In genomic region chr11:111416231-111416960, GRCh38 we compare ENCODE assay signal across 13 cellular contexts. TPM values are rescaled to one million over a fixed set of nuclear protein-coding genes. Genes with fewer than 3 reads are reported as not detected.
A peak's percentile ranks its signal among the peaks of the same experiment; 100 is the strongest.
DNase-seq lines count a peak whose midpoint lies in the region; ATAC-seq, FAIRE-seq and TF ChIP-seq lines count a peak whose summit lies in the region.
"Had no signal": no experiment of that assay in that cellular context is flagged by ENCODE, and none has a peak within 500 bp of the region (broad histone marks: within the 10 kb centered on the region; RNA-seq: fewer than 3 reads in every experiment).

No MANE protein-coding gene starts in this region.

- BruUV-seq in HepG2 (replicated peaks; lab: Mats Ljungman, UMichigan), result no TSS peak
- BruUV-seq in GM12878 (replicated peaks; lab: Mats Ljungman, UMichigan), result TSS peak; percentile 85

- FAIRE-seq in HepG2 (lab: Jason Lieb, UNC) (no peak), GM12878 (lab: Jason Lieb, UNC) (no peak)
- FAIRE-seq: G401.6 had no signal

- H3K27me3 ChIP-seq in HepG2 (ENCODE audit: control insufficient read depth in 1 of 2, insufficient read depth in 2 of 2, low read length in 2 of 2) (no peaks in the 10 kb centered on the region), right lobe of liver (no peaks in the 10 kb centered on the region), GM12878 (replicated peaks in 1 of 2; ENCODE audit: control insufficient read depth in 2 of 2, insufficient read depth in 2 of 2, low read length in 1 of 2) (no peaks in the 10 kb centered on the region), transverse colon (no peaks in the 10 kb centered on the region)

- no peak for TF ChIP-seq POLR2A in HepG2 (IDR thresholded peaks at IDR 0.05; ENCODE audit: insufficient read depth in 1 of 2, low read depth in 2 of 2, low read length in 2 of 2)
- TF ChIP-seq POLR2A in right lobe of liver (IDR thresholded peaks at IDR 0.05), result no peak
- TF ChIP-seq POLR2A in GM12878 (IDR thresholded peaks at IDR 0.05; ENCODE audit: low read depth, low read length), result no peak; the same call in 1 of the 2 replicates
- TF ChIP-seq POLR2A in transverse colon (IDR thresholded peaks at IDR 0.05), result no peak

- peak overlapping the region; percentile 83 for H3K27ac ChIP-seq in HepG2 (ENCODE audit: extremely low read length, insufficient read depth, low read length)
- no peak overlapping the region for H3K27ac ChIP-seq in right lobe of liver
- H3K27ac ChIP-seq in GM12878 (ENCODE audit: control insufficient read depth, insufficient read depth), result peak overlapping the region; percentile 98
- H3K27ac ChIP-seq in transverse colon, result peak overlapping the region; percentile 59 to 78 (median 74)

- H3K4me2 ChIP-seq in HepG2 (ENCODE audit: low read depth, low read length) (no peak overlapping the region), GM12878 (ENCODE audit: control insufficient read depth, insufficient read depth) (peak overlapping the region; percentile 85)

- ATAC-seq in HepG2 (no peak), right lobe of liver (no peak), HG03175 (IDR thresholded peaks at IDR 0.05; ENCODE audit: unreplicated experiment) (peak; percentile 4), GM12878 (peak; percentile 7), GM19467 (IDR thresholded peaks at IDR 0.05; ENCODE audit: unreplicated experiment) (no peak)

- no peak overlapping the region for H2AFZ ChIP-seq in HepG2 (ENCODE audit: low read length)
- peak overlapping the region; percentile 61 for H2AFZ ChIP-seq in GM12878 (ENCODE audit: control insufficient read depth, low read depth, low read length)

- intact Hi-C loops in HepG2 (cut with micrococcal nuclease; ENCODE audit: unreplicated experiment), result no loop called here
- intact Hi-C loops in right lobe of liver (cut with DNase I), result no loop called here
- intact Hi-C loops in GM12878 (cut with micrococcal nuclease; ENCODE audit: unreplicated experiment), result loop anchor here (5.0 kb wide), 1 partner anchor 1069 kb away; no protein-coding TSS in a partner anchor
- intact Hi-C loops in transverse colon (cut with DNase I; ENCODE audit: low total_unique reads), result loop anchor here (5.0 kb wide), 2 partner anchors 119 to 1751 kb away; partner anchors contain the start of gene POU2AF3

- no peak for DNase-seq in HepG2 (ENCODE audit: low spot score)
- DNase-seq in right lobe of liver, result no peak
- DNase-seq in GM12878 (ENCODE audit: low read depth, low spot score), result no peak
- DNase-seq in transverse colon, result no peak
- DNase-seq in GF-D8 (lab: John Stamatoyannopoulos, UW), result no peak
- no peak for DNase-seq in NCI-H1048 (lab: John Stamatoyannopoulos, UW)
- DNase-seq: NCI-H1417, T1000 had no signal

- H3K9ac ChIP-seq in HepG2 (ENCODE audit: insufficient read depth, low read depth, low read length) (peak overlapping the region; percentile 59; the same call in 1 of the 2 replicates), GM12878 (ENCODE audit: control insufficient read depth, insufficient read depth, low read length) (peak overlapping the region; percentile 72)

- 98% methylated on average over 16 of the region's 16 CpGs for WGBS in HepG2 (ENCODE audit: low lambda C conversion rate)
- 82% methylated on average over 10 of the region's 16 CpGs for WGBS in right lobe of liver (ENCODE audit: insufficient coverage, low coverage, low lambda C conversion rate, missing lambda C conversion rate)
- under 1% methylated on average over 16 of the region's 16 CpGs for WGBS in GM12878 (ENCODE audit: insufficient coverage, insufficient replicate concordance, low lambda C conversion rate, missing lambda C conversion rate)
- whole genome bisulfite sequencing in transverse colon (ENCODE audit: low coverage in 1 of 2), 2 donors, result 74 to 83% methylated on average over 2 to 16 of the region's 16 CpGs

- TF ChIP-seq EP300 in HepG2 (IDR thresholded peaks at IDR 0.05; ENCODE audit: low read depth in 2 of 2, low read length in 2 of 2), result no peak
- no peak for TF ChIP-seq EP300 in HepG2 (CRISPR knock-in tag; IDR thresholded peaks at IDR 0.05; ENCODE audit: borderline replicate concordance)
- no peak for TF ChIP-seq EP300 in GM12878 (IDR thresholded peaks at IDR 0.05; ENCODE audit: borderline replicate concordance in 1 of 2, control insufficient read depth in 1 of 2, low read depth in 2 of 2, low read length in 2 of 2)
- TF ChIP-seq EP300 in transverse colon (IDR thresholded peaks at IDR 0.05; ENCODE audit: low read depth), result no peak

- H4K20me1 ChIP-seq in HepG2 (ENCODE audit: insufficient read depth, low read length), result no peaks in the 10 kb centered on the region
- no peaks in the 10 kb centered on the region for H4K20me1 ChIP-seq in GM12878 (ENCODE audit: control insufficient read depth, insufficient read depth)

- RAD21 ChIA-PET in GM12878 (lab: Charles Lee; ENCODE audit: unreplicated experiment), result interaction anchor here (0.9 to 19.6 kb wide), 14 partner anchors 6 to 455 kb away, joined by 3 to 657 read pairs (median 12); partner anchors contain the start of genes ALG9 and POU2AF1

- H3K4me3 ChIP-seq in HepG2 (replicated peaks in 1 of 3; ENCODE audit: insufficient read depth in 1 of 3, low read depth in 2 of 3, low read length in 3 of 3), result no peak overlapping the region
- H3K4me3 ChIP-seq in right lobe of liver, result no peak overlapping the region
- H3K4me3 ChIP-seq in GM12878, result peak overlapping the region; percentile 19; the same call in 1 of the 2 replicates
- no peak overlapping the region for H3K4me3 ChIP-seq in transverse colon
- H3K4me3 ChIP-seq: lung had no signal

- POLR2A ChIA-PET in HepG2 (lab: Yijun Ruan, JAX) (interaction anchor here (0.8 to 4.1 kb wide), 8 partner anchors 9 to 117 kb away, joined by 3 to 22 read pairs (median 8); partner anchors contain the start of gene POU2AF3), GM12878 (lab: Charles Lee) (interaction anchor here (0.8 to 16.5 kb wide), 14 partner anchors 8 to 977 kb away, joined by 3 to 415 read pairs (median 4); partner anchors contain the start of gene POU2AF1)

- H3K9me3 ChIP-seq in HepG2 (ENCODE audit: low read length), result no peaks in the 10 kb centered on the region
- no peaks in the 10 kb centered on the region for H3K9me3 ChIP-seq in right lobe of liver
- H3K9me3 ChIP-seq in GM12878 (replicated peaks; ENCODE audit: control insufficient read depth, insufficient read depth, low read length), result no peaks in the 10 kb centered on the region; the same call in 1 of the 3 replicates
- no peaks in the 10 kb centered on the region for H3K9me3 ChIP-seq in transverse colon

- in situ Hi-C loops in HepG2 (cut with HindIII; ENCODE audit: extremely low pct_ligation_motif_present, low pct_unique_long_range_greater_than_20kb) (loop anchor here (5.0 kb wide), 1 partner anchor 54 kb away; no protein-coding TSS in a partner anchor), GM12878 (cut with MboI) (loop anchor here (5.0 kb wide), 1 partner anchor 49 kb away; no protein-coding TSS in a partner anchor), transverse colon (cut with MboI; ENCODE audit: low pct_ligation_motif_present in 1 of 4, low pct_unique_long_range_greater_than_20kb in 1 of 4, low sequenced_read_pairs in 3 of 4) (no loop called here)

- H3K79me2 ChIP-seq in HepG2 (ENCODE audit: insufficient read depth, low read length) (no peaks in the 10 kb centered on the region), GM12878 (ENCODE audit: control insufficient read depth, insufficient read depth, low read length) (peaks cover 15% of the 10 kb centered on the region)

- CTCF ChIA-PET in HepG2 (lab: Yijun Ruan, JAX; ENCODE audit: low intra/inter-chr PET ratio, low total read pairs), result no interaction called here
- CTCF ChIA-PET in GM12878 (lab: Yijun Ruan, JAX), result interaction anchor here (0.6 to 18.2 kb wide), 10 partner anchors 9 to 185 kb away, joined by 3 to 680 read pairs (median 4); partner anchors contain the start of gene POU2AF1

- H3K36me3 ChIP-seq in HepG2 (replicated peaks in 1 of 2; ENCODE audit: control insufficient read depth in 1 of 2, insufficient read depth in 2 of 2, low read length in 2 of 2), result no peaks in the 10 kb centered on the region
- H3K36me3 ChIP-seq in right lobe of liver, result no peaks in the 10 kb centered on the region
- H3K36me3 ChIP-seq in GM12878 (ENCODE audit: control insufficient read depth in 2 of 2, insufficient read depth in 2 of 2, low read length in 1 of 2), result no peaks in the 10 kb centered on the region; a peak in 1 of 4 replicates
- no peaks in the 10 kb centered on the region for H3K36me3 ChIP-seq in transverse colon

- TF ChIP-seq RAD21 in HepG2 (CRISPR knock-in tag; IDR thresholded peaks at IDR 0.05), result no peak
- TF ChIP-seq RAD21 in GM12878 (IDR thresholded peaks at IDR 0.05; ENCODE audit: insufficient read depth, low read depth, low read length), result no peak

- H3K4me1 ChIP-seq in HepG2 (ENCODE audit: insufficient read depth, low read length) (peaks cover 70% of the 10 kb centered on the region), right lobe of liver (peaks cover 0 to 27% (median 6%) of the 10 kb centered on the region in 4 donors), GM12878 (ENCODE audit: control insufficient read depth, insufficient read depth, low read length) (peaks cover 83% of the 10 kb centered on the region), transverse colon (peaks cover 0 to 38% (median 12%) of the 10 kb centered on the region in 4 donors)

- TF ChIP-seq CTCF in HepG2 (CRISPR knock-in tag; IDR thresholded peaks at IDR 0.05), result no peak
- TF ChIP-seq CTCF in right lobe of liver (IDR thresholded peaks at IDR 0.05), result no peak
- no peak for TF ChIP-seq CTCF in GM12878 (IDR thresholded peaks at IDR 0.05 in 2 of 3, conservative IDR thresholded peaks at IDR 0.05 in 1 of 3; ENCODE audit: control insufficient read depth in 2 of 3, extremely low read depth in 1 of 3, insufficient read depth in 1 of 3, low read depth in 3 of 3, low read length in 3 of 3)
- TF ChIP-seq CTCF in transverse colon (IDR thresholded peaks at IDR 0.05), result no peak

- SMC1A ChIA-PET in GM12878 (lab: Charles Lee; ENCODE audit: uncharacterized antibody, unreplicated experiment), result interaction anchor here (0.7 to 29.3 kb wide), 15 partner anchors 8 to 134 kb away, joined by 3 to 972 read pairs (median 6); partner anchors contain the start of gene POU2AF1

RNA-seq across cellular contexts. Expression of gene POU2AF1, which starts 37.3 kb away (rescaled TPM):
- total RNA-seq in HepG2 (2016; rRNA removed; fragmentation: Illumina TruSeq; extraction: Trizol), result 1.8 and 1.9 TPM in 2 replicates
- total RNA-seq in HepG2 (2016; cell fraction: cytosol; rRNA removed; fragmentation: Illumina TruSeq; extraction: Trizol; ENCODE audit: low read depth), result 0.40 and 0.53 TPM in 2 replicates
- total RNA-seq in HepG2 (2016; cell fraction: insoluble cytoplasmic fraction; rRNA removed; fragmentation: Illumina TruSeq; extraction: Trizol), result 1.0 and 1.1 TPM in 2 replicates
- 0.65 and 2.2 TPM in 2 replicates for total RNA-seq in HepG2 (2016; cell fraction: membrane; rRNA removed; fragmentation: Illumina TruSeq; extraction: Trizol)
- total RNA-seq in HepG2 (2016; cell fraction: nucleus; rRNA removed; fragmentation: Illumina TruSeq; extraction: Trizol), result 0.81 and 1.8 TPM in 2 replicates
- 3.6 and 5.3 TPM in 2 replicates for polyA plus RNA-seq in HepG2 (2011; rRNA removed)
- 3.0 and 3.2 TPM in 2 replicates for polyA plus RNA-seq in HepG2 (2011; cell fraction: cytosol; rRNA removed)
- polyA plus RNA-seq in HepG2 (2011; cell fraction: nucleus; rRNA removed), result 8.2 and 10.5 TPM in 2 replicates
- polyA plus RNA-seq in HepG2 (2012), result 4.9 and 6.1 TPM in 2 replicates
- polyA plus RNA-seq in HepG2 (2016; cell fraction: cytosol; fragmentation: Illumina TruSeq; extraction: Trizol; ENCODE audit: low read depth), result 0.52 and 0.81 TPM in 2 replicates
- 2.3 and 2.6 TPM in 2 replicates for polyA plus RNA-seq in HepG2 (2016; cell fraction: insoluble cytoplasmic fraction; fragmentation: Illumina TruSeq; extraction: Trizol; ENCODE audit: low read depth)
- 1.4 TPM in 2 replicates for polyA plus RNA-seq in HepG2 (2016; cell fraction: membrane; fragmentation: Illumina TruSeq; extraction: Trizol; ENCODE audit: low read depth)
- polyA plus RNA-seq in HepG2 (2016; cell fraction: nucleus; fragmentation: Illumina TruSeq; extraction: Trizol; ENCODE audit: insufficient read depth, low read depth), result 3.4 and 4.0 TPM in 2 replicates
- 0.28 and 3.3 TPM in 2 replicates for polyA minus RNA-seq in HepG2 (2011; rRNA and poly(A)+ RNA removed; ENCODE audit: low replicate concordance)
- 3.1 and 3.6 TPM in 2 replicates for polyA minus RNA-seq in HepG2 (2011; cell fraction: cytosol; rRNA and poly(A)+ RNA removed)
- polyA minus RNA-seq in HepG2 (2011; cell fraction: nucleus; rRNA and poly(A)+ RNA removed), result 4.1 and 5.3 TPM in 2 replicates
- total RNA-seq in right lobe of liver, result 1 to 10 TPM in 2 of 6 experiments, under 1 TPM in 4; 0.06 to 2.4 (median 0.63) TPM
- total RNA-seq in GM12878 (2013; cell fraction: nucleolus; rRNA removed), result 165 and 176 TPM in 2 replicates
- total RNA-seq in GM12878 (2014; rRNA removed), result 28.7 and 31.2 TPM in 2 replicates
- total RNA-seq in GM12878 (2014; rRNA removed; fragmentation: Illumina TruSeq; extraction: Trizol), result 31.9 and 35.1 TPM in 2 replicates
- total RNA-seq in GM12878 (2021), result 165 and 169 TPM in 2 replicates
- polyA plus RNA-seq in GM12878 (2011; ENCODE audit: low read depth), result 175 TPM
- 34.5 and 61.7 TPM in 2 replicates for polyA plus RNA-seq in GM12878 (2011; rRNA removed)
- 57.8 and 71.0 TPM in 2 replicates for polyA plus RNA-seq in GM12878 (2011; cell fraction: cytosol; rRNA removed)
- 98.1 and 141 TPM in 2 replicates for polyA plus RNA-seq in GM12878 (2011; cell fraction: nucleus; rRNA removed)
- 246 and 275 TPM in 2 replicates for polyA plus RNA-seq in GM12878 (2012)
- 97.7 and 107 TPM in 2 replicates for polyA plus RNA-seq in GM12878 (2014; fragmentation: Illumina TruSeq; extraction: Trizol)
- 10 to 100 TPM; 13.1 to 92.7 TPM for polyA plus RNA-seq in GM12878 (2014; fragmentation: Nextera tagmentation; extraction: Ambion mirVana)
- polyA plus RNA-seq in GM12878 (2014; rRNA removed), result 93.5 and 128 TPM in 2 replicates
- 10 to 100 TPM; 71.3 to 79.7 TPM for polyA plus RNA-seq in GM12878 (2016; fragmentation: Nextera tagmentation; extraction: Ambion mirVana)
- polyA minus RNA-seq in GM12878 (2011; rRNA and poly(A)+ RNA removed), result 70.5 and 86.6 TPM in 2 replicates
- 55.2 and 55.6 TPM in 2 replicates for polyA minus RNA-seq in GM12878 (2011; cell fraction: cytosol; rRNA and poly(A)+ RNA removed)
- polyA minus RNA-seq in GM12878 (2011; cell fraction: nucleus; rRNA and poly(A)+ RNA removed), result 48.6 and 100 TPM in 2 replicates
- total RNA-seq in transverse colon, result 10 to 100 TPM in 1 of 4 donors, 1 to 10 TPM in 3; 1.4 to 19.8 (median 2.9) TPM
- total RNA-seq: skeletal muscle tissue had no signal

Comparison
In these comparisons a context has a peak if more than half of its experiments do, and no peak if none do; other contexts are left out.
1. H3K27ac ChIP-seq: peak in HepG2 (single experiment), GM12878 (single experiment) and transverse colon (4 of 4); none in right lobe of liver (0 of 3).
2. ATAC-seq: peak in HG03175 (single experiment) and GM12878 (single experiment); none in HepG2 (single experiment), right lobe of liver (0 of 4) and GM19467 (single experiment).
3. in situ Hi-C loops: an anchor here in HepG2 (5.0 kb wide) and GM12878 (5.0 kb wide); none called in transverse colon.
4. intact Hi-C loops: an anchor here in GM12878 (5.0 kb wide) and transverse colon (5.0 kb wide); none called in HepG2 and right lobe of liver.
5. Of the 75 proteins assayed by ChIP-seq in both HepG2 and GM12878: peak only in HepG2: none; only in GM12878: ATF7, EED, NBN, NR2F1, POLR2AphosphoS5, PRDM15 and 2 more; in both: none; in neither: 65; mixed calls (peak in some experiments, not most) for 2.